11 cellular contexts compared by ENCODE assay signal in the genomic region with DNA sequence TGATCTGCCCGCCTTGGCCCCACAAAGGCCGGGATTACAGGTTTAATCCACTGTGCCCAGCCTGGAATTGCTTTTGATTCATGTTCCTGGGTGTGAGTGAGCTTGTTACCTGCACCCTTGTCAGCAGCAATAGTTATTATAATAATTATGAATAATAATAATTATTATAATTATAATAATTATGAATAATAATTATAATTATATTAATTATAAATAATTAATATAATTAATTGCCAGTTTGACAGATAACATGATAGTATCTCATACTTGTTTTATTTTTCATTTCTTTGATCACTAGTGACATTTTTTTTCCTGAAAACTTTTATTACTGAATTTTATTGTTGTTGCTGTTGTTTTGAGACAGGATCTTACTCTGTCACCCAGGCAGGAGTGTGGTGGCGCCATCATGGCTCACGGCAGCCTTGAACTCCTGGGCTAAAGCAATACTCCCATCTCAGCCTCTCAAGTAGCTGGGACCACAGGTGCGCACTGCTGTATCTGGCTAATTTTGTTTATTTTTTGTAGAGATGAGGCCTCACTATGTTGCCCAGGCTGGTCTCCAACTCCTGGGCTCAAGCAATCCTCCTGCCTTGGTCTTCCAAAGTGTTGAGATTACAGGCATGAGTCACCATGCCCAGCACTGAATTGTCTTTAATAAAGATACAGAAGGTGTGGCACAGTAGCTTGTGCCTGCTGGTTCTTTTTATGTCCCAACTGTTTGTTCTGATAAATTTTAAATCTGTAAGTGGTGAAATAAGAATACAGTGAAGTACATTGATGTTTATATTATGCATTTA. TPM values are rescaled to one million over a fixed set of nuclear protein-coding genes. Genes with fewer than 3 reads are reported as not detected.
DNase-seq lines count a peak whose midpoint lies in the region; ATAC-seq, FAIRE-seq and TF ChIP-seq lines count a peak whose summit lies in the region.
"Had no signal": no experiment of that assay in that cellular context is flagged by ENCODE, and none has a peak within 500 bp of the region (broad histone marks: within the 10 kb centered on the region; RNA-seq: fewer than 3 reads in every experiment).

No MANE protein-coding gene starts in this region.

- peaks cover 76% of the 10 kb centered on the region for H3K4me1 Mint-ChIP-seq in neural progenitor cell

- POLR2A ChIA-PET in A549 (lab: Yijun Ruan, JAX): no interaction called here

- FAIRE-seq in A549 (lab: Jason Lieb, UNC): no peak

- no peaks in the 10 kb centered on the region for H3K36me3 ChIP-seq in MG63
- no peaks in the 10 kb centered on the region for H3K36me3 ChIP-seq in neural progenitor cell

- peak overlapping the region; percentile 91 for H3K27ac Mint-ChIP-seq in neural progenitor cell

- no peak overlapping the region for H3K4me3 Mint-ChIP-seq in neural progenitor cell
- H3K4me3 Mint-ChIP-seq: central memory CD8-positive, alpha-beta T cell had no signal

- peaks cover 4% of the 10 kb centered on the region for H3K27me3 Mint-ChIP-seq in neural progenitor cell (ENCODE audit: insufficient read depth, low read depth)
- H3K27me3 Mint-ChIP-seq: central memory CD8-positive, alpha-beta T cell had no signal

- intact Hi-C loops in dorsolateral prefrontal cortex (cut with DNase I): no loop called here

- no peak for TF ChIP-seq EP300 in A549 (IDR thresholded peaks at IDR 0.05)

- H3K4me2 ChIP-seq in A549: peak overlapping the region; percentile 88
- H3K4me2 ChIP-seq in neural progenitor cell: no peak overlapping the region

- DNase-seq in A549 (ENCODE audit: low read depth in 1 of 2, low spot score in 1 of 2) (no peak), MG63 (peak; percentile 48), dorsolateral prefrontal cortex (no peak), neural progenitor cell (ENCODE audit: low spot score) (no peak), NCI-H446 (lab: John Stamatoyannopoulos, UW) (no peak), DMS79 (lab: John Stamatoyannopoulos, UW) (no peak)
- DNase-seq: foreskin melanocyte, NCI-H187 treated with DMSO at 0.1 percent for 48 hours had no signal

- H4K20me1 ChIP-seq in neural progenitor cell (ENCODE audit: low read depth): peaks cover 20% of the 10 kb centered on the region

- H3F3A ChIP-seq in neural progenitor cell (ENCODE audit: low read depth): peaks cover 7% of the 10 kb centered on the region

- H3K27me3 ChIP-seq in MG63 (no peaks in the 10 kb centered on the region), dorsolateral prefrontal cortex (no peaks in the 10 kb centered on the region), neural progenitor cell (no peaks in the 10 kb centered on the region)

- TF ChIP-seq POLR2A in A549 (IDR thresholded peaks at IDR 0.05; ENCODE audit: low read length): no peak

- H3K79me2 ChIP-seq in neural progenitor cell (ENCODE audit: low read depth): peaks cover 92% of the 10 kb centered on the region

- TF ChIP-seq CTCF in A549 (IDR thresholded peaks at IDR 0.05) (no peak), dorsolateral prefrontal cortex (IDR thresholded peaks at IDR 0.05 in 54 of 56, conservative IDR thresholded peaks at IDR 0.05 in 2 of 56; ENCODE audit: low read depth in 1 of 56, partially characterized antibody in 56 of 56) (no peak), neural progenitor cell (IDR thresholded peaks at IDR 0.05) (no peak)

- ATAC-seq in A549 (no peak), HG03521 (IDR thresholded peaks at IDR 0.05; ENCODE audit: unreplicated experiment) (no peak), HG02970 (IDR thresholded peaks at IDR 0.05; ENCODE audit: low FRiP score, unreplicated experiment) (no peak)

- H2AFZ ChIP-seq in neural progenitor cell (replicated peaks): no peak overlapping the region

- H3K4me3 ChIP-seq in A549 (no peak overlapping the region), MG63 (no peak overlapping the region), dorsolateral prefrontal cortex (no peak overlapping the region), neural progenitor cell (no peak overlapping the region)

- H3K9me3 Mint-ChIP-seq in neural progenitor cell: peaks cover under 1% of the 10 kb centered on the region
- H3K9me3 Mint-ChIP-seq: central memory CD8-positive, alpha-beta T cell had no signal

- no peaks in the 10 kb centered on the region for H3K9me3 ChIP-seq in A549
- no peaks in the 10 kb centered on the region for H3K9me3 ChIP-seq in MG63
- H3K9me3 ChIP-seq in neural progenitor cell (ENCODE audit: low read depth): no peaks in the 10 kb centered on the region

- H3K27ac ChIP-seq in A549 (peak overlapping the region; percentile 40 to 83; a peak in 2 of 6 replicates), dorsolateral prefrontal cortex (peak overlapping the region in 37 of 59 donors; percentile 19 to 99 (median 89)), neural progenitor cell (no peak overlapping the region)

- CTCF ChIA-PET in A549 (lab: Yijun Ruan, JAX): interaction anchor here (1.6 kb wide), 1 partner anchor 8 kb away, joined by 3 read pairs; no protein-coding TSS in a partner anchor

- no peaks in the 10 kb centered on the region for H3K36me3 Mint-ChIP-seq in neural progenitor cell

- H3K4me1 ChIP-seq in A549 (peaks cover 53% of the 10 kb centered on the region), neural progenitor cell (peaks cover 23% of the 10 kb centered on the region)

- no peak for TF ChIP-seq RAD21 in A549 (conservative IDR thresholded peaks at IDR 0.05 in 1 of 2, IDR thresholded peaks at IDR 0.05 in 1 of 2)

- H3K9ac ChIP-seq in neural progenitor cell: no peak overlapping the region

- 98% methylated on average over 5 of the region's 5 CpGs for WGBS in A549 (ENCODE audit: missing lambda C conversion rate)

TF ChIP-seq in A549, 52 proteins besides CTCF, POLR2A, EP300 and RAD21:
- TF ChIP-seq FOSL2 (IDR thresholded peaks at IDR 0.05) (no peak), FOSL2 (CRISPR knock-in tag; IDR thresholded peaks at IDR 0.05) (peak; percentile 51), ESRRA (IDR thresholded peaks at IDR 0.05; ENCODE audit: borderline replicate concordance, low read length) (no peak), BHLHE40 (IDR thresholded peaks at IDR 0.05; ENCODE audit: low read depth, low read length) (no peak)

RNA-seq across cellular contexts. Expression of a gene that starts 20.9 kb away (rescaled TPM):
- 22.3 and 24.5 TPM in 2 replicates for polyA plus RNA-seq in A549 (2011; rRNA removed)
- polyA plus RNA-seq in A549 (2012; cell fraction: cytosol; rRNA removed): 10.9 and 11.9 TPM in 2 replicates
- 14.7 and 15.0 TPM in 2 replicates for polyA plus RNA-seq in A549 (2012; cell fraction: nucleus; rRNA removed)
- 10.3 to 12.9 TPM (median 12.2 TPM) in 3 replicates for polyA plus RNA-seq in A549 (2017; fragmentation: RNase III; extraction: RNeasy Plus Mini Kit Qiagen cat#74134 plus additional on column Dnase treatment)
- 31.7 and 35.0 TPM in 2 replicates for polyA minus RNA-seq in A549 (2011; rRNA and poly(A)+ RNA removed)
- 7.1 and 8.2 TPM in 2 replicates for total RNA-seq in MG63 (2014; rRNA removed; shearing (Covaris generic); ENCODE audit: low replicate concordance)
- 100 to 1,000 TPM in 2 of 120 experiments, 10 to 100 TPM in 118; 52.9 to 121 (median 72.5) TPM for total RNA-seq in dorsolateral prefrontal cortex
- 32.2 and 41.3 TPM in 2 replicates for total RNA-seq in neural progenitor cell (ENCODE audit: low replicate concordance)
